ENCODE assay signal across 18 cellular contexts in the genomic region with DNA sequence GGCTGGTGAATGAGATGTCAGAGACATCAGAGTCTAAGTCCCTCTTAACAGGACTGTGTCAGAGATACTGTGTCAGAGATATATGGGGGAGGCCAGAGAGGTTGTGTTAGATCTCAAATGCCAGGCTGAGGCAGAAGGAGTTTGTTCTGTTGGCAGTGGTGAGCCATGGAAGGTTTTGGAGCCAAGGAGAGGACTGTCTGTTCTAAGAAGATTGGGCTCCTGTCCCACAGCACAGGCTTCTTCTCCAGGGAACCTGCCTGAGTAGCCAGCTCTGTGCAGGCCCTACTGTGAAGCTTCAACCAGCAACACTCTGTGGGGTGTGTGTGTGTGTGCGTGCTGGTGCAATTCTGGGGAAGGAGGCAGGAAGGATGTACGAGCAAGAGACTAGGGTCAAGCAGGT. TPM values are rescaled to one million over a fixed set of nuclear protein-coding genes. Genes with fewer than 3 reads are reported as not detected.
"Had no signal": no experiment of that assay in that cellular context is flagged by ENCODE, and none has a peak within 500 bp of the region (broad histone marks: within the 10 kb centered on the region; RNA-seq: fewer than 3 reads in every experiment).

No MANE protein-coding gene starts in this region.

- DNase-seq: activated CD4-positive, alpha-beta T cell treated with anti-CD3 and anti-CD28 coated beads, Interleukin-2, amount 10 ng/mL, durations not matched to agents 7 days and 5 days; activated CD4-positive, CD25-positive, alpha-beta regulatory T cell; activated gamma-delta T cell treated with Interleukin-2 at 50 U/mL for 16 hours; activated naive CD8-positive, alpha-beta T cell treated with anti-CD3 and anti-CD28 coated beads, Interleukin-2, amount 10 ng/mL, durations not matched to agents 7 days and 5 days; activated T-cell treated with anti-CD3 and anti-CD28 coated beads, Interleukin-2, amount 50 U/mL, for 1 hour; effector CD8-positive, alpha-beta T cell; left ventricle myocardium inferior; mesenchymal stem cell; T-helper 17 cell had no signal

- H3K27me3 Mint-ChIP-seq: activated CD4-positive, alpha-beta T cell treated with anti-CD3 and anti-CD28 coated beads, Interleukin-2, amount 10 ng/mL, durations not matched to agents 7 days and 5 days had no signal

- ATAC-seq: gastroesophageal sphincter, T-helper 17 cell had no signal

- H3K4me1 Mint-ChIP-seq: activated CD4-positive, alpha-beta T cell treated with anti-CD3 and anti-CD28 coated beads, Interleukin-2, amount 10 ng/mL, durations not matched to agents 7 days and 5 days; activated naive CD8-positive, alpha-beta T cell treated with anti-CD3 and anti-CD28 coated beads, Interleukin-2, amount 10 ng/mL, durations not matched to agents 7 days and 5 days had no signal

- H3K9me3 Mint-ChIP-seq: activated CD4-positive, alpha-beta T cell treated with anti-CD3 and anti-CD28 coated beads, Interleukin-2, amount 10 ng/mL, durations not matched to agents 7 days and 5 days; activated naive CD8-positive, alpha-beta T cell treated with anti-CD3 and anti-CD28 coated beads, Interleukin-2, amount 10 ng/mL, durations not matched to agents 7 days and 5 days; neural crest cell had no signal

- H3K36me3 Mint-ChIP-seq: activated naive CD8-positive, alpha-beta T cell treated with anti-CD3 and anti-CD28 coated beads, Interleukin-2, amount 10 ng/mL, durations not matched to agents 7 days and 5 days had no signal

- H3K27ac ChIP-seq: coronary artery, gastroesophageal sphincter, left ventricle myocardium inferior, parathyroid adenoma, tibial nerve, vagina had no signal

- H3K27ac Mint-ChIP-seq: activated CD4-positive, alpha-beta T cell treated with anti-CD3 and anti-CD28 coated beads, Interleukin-2, amount 10 ng/mL, durations not matched to agents 7 days and 5 days; activated naive CD8-positive, alpha-beta T cell treated with anti-CD3 and anti-CD28 coated beads, Interleukin-2, amount 10 ng/mL, durations not matched to agents 7 days and 5 days; T-helper 17 cell had no signal

- H3K4me3 Mint-ChIP-seq: activated CD4-positive, alpha-beta T cell treated with anti-CD3 and anti-CD28 coated beads, Interleukin-2, amount 10 ng/mL, durations not matched to agents 7 days and 5 days; activated naive CD8-positive, alpha-beta T cell treated with anti-CD3 and anti-CD28 coated beads, Interleukin-2, amount 10 ng/mL, durations not matched to agents 7 days and 5 days; neural crest cell; T-helper 17 cell had no signal

RNA-seq across cellular contexts. Expression of gene ENHO, which starts 12.8 kb away (rescaled TPM):
- total RNA-seq: activated CD4-positive, alpha-beta T cell treated with anti-CD3 and anti-CD28 coated beads, Interleukin-2, amount 10 ng/mL, durations not matched to agents 7 days and 5 days; activated naive CD8-positive, alpha-beta T cell treated with anti-CD3 and anti-CD28 coated beads, Interleukin-2, amount 10 ng/mL, durations not matched to agents 7 days and 5 days; bronchial epithelial cell; fibroblast of lung; left ventricle myocardium inferior; vagina had no signal
- polyA plus RNA-seq: fibroblast of lung, keratinocyte had no signal

RNA-seq across cellular contexts. Expression of gene DNAI1, which starts 51.4 kb away (rescaled TPM):
- total RNA-seq: activated CD4-positive, alpha-beta T cell treated with anti-CD3 and anti-CD28 coated beads, Interleukin-2, amount 10 ng/mL, durations not matched to agents 7 days and 5 days; activated naive CD8-positive, alpha-beta T cell treated with anti-CD3 and anti-CD28 coated beads, Interleukin-2, amount 10 ng/mL, durations not matched to agents 7 days and 5 days; bronchial epithelial cell; fibroblast of lung; gastroesophageal sphincter; left ventricle myocardium inferior; T-helper 17 cell; vagina had no signal
- polyA plus RNA-seq: fibroblast of lung had no signal
